3 cellular contexts compared by ENCODE assay signal in the genomic region with DNA sequence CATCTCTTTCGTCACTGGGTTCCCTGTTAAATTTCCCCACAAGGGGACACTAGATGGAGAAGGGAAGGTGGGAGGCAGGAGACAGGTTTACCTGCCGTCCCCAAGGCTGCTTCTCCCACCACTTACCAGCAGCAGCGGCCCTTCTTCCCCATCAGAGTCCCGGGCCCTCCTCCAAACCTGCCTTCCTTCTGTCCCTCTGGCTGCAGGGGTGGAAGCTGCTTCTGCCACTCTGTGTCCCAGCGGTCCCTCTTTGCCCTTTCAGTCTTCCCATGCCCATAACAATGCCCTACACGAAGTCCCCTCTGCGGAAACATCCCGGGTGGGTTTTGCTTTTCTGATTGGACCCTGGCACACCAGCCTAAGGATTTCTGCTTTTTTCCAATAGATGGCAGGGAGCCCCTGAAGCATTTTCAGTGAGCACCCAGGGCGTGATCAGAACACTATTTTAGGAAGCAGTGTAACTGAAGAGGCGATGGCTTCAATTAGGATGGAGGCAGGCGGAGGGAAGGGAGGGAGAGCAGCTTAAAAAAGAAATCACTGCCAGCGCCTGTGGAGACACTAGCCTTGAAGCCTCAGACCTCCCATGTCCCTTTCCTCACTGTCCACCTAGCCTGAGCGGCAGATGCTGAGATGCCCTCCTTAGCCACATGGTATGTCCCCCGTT. TPM values are rescaled to one million over a fixed set of nuclear protein-coding genes. Genes with fewer than 3 reads are reported as not detected.
"Had no signal": no experiment of that assay in that cellular context is flagged by ENCODE, and none has a peak within 500 bp of the region (broad histone marks: within the 10 kb centered on the region; RNA-seq: fewer than 3 reads in every experiment).

No MANE protein-coding gene starts in this region.

RNA-seq across cellular contexts. Expression of gene RGMA, which starts 26.3 kb away (rescaled TPM):
- total RNA-seq: activated CD8-positive, alpha-beta T cell treated with anti-CD3 and anti-CD28 coated beads, Interleukin-2, amount 10 ng/mL, durations not matched to agents 7 days and 5 days; fibroblast of villous mesenchyme; naive thymus-derived CD8-positive, alpha-beta T cell had no signal
- polyA plus RNA-seq: naive thymus-derived CD8-positive, alpha-beta T cell had no signal
